In genomic region chr4:2868840-2869487, GRCh38 we compare ENCODE assay signal across 11 cellular contexts. TPM values are rescaled to one million over a fixed set of nuclear protein-coding genes. Genes with fewer than 3 reads are reported as not detected.
DNase-seq lines count a peak whose midpoint lies in the region; ATAC-seq, FAIRE-seq and TF ChIP-seq lines count a peak whose summit lies in the region.
"Had no signal": no experiment of that assay in that cellular context is flagged by ENCODE, and none has a peak within 500 bp of the region (broad histone marks: within the 10 kb centered on the region; RNA-seq: fewer than 3 reads in every experiment).

No MANE protein-coding gene starts in this region.

- intact Hi-C loops in kidney (cut with DNase I), result no loop called here

- peak overlapping the region; percentile 56 for H3K9ac ChIP-seq in GM23248
- peak overlapping the region; percentile 14 for H3K9ac ChIP-seq in astrocyte (ENCODE audit: low read length)
- peak overlapping the region; percentile 43 to 68 for H3K9ac ChIP-seq in kidney (ENCODE audit: low read length in 2 of 2)
- peak overlapping the region; percentile 34 to 72 (median 60) for H3K9ac ChIP-seq in skeletal muscle tissue (ENCODE audit: low read depth in 1 of 3, low read length in 3 of 3)

- DNase-seq in GM23248, result peak; percentile 27
- no peak for DNase-seq in astrocyte (ENCODE audit: low read depth)
- DNase-seq in kidney, result no peak
- DNase-seq in kidney glomerular epithelial cell (lab: John Stamatoyannopoulos, UW), result no peak
- no peak for DNase-seq in NCI-H2029 (lab: John Stamatoyannopoulos, UW)
- DNase-seq: activated gamma-delta T cell treated with Interleukin-2 at 50 U/mL for 16 hours, NCI-H1105 treated with DMSO at 0.1 percent for 48 hours, PC-3 had no signal

- peaks cover 3% of the 10 kb centered on the region for H3K36me3 Mint-ChIP-seq in astrocyte (ENCODE audit: low read depth, unreplicated experiment)

- H3K27ac ChIP-seq in GM23248, result peak overlapping the region; percentile 46
- H3K27ac ChIP-seq in astrocyte (ENCODE audit: low read depth, low read length), result no peak overlapping the region
- peak overlapping the region; percentile 81 to 83 for H3K27ac ChIP-seq in kidney (ENCODE audit: low read depth in 2 of 2, low read length in 2 of 2)
- peak overlapping the region; percentile 67 for H3K27ac ChIP-seq in skeletal muscle tissue (ENCODE audit: low read depth, low read length)

- no peaks in the 10 kb centered on the region for H3K36me3 ChIP-seq in GM23248 (ENCODE audit: low read depth)
- H3K36me3 ChIP-seq in astrocyte (ENCODE audit: insufficient read depth, low read length), result no peaks in the 10 kb centered on the region
- no peaks in the 10 kb centered on the region for H3K36me3 ChIP-seq in kidney (ENCODE audit: control insufficient read depth in 1 of 2, insufficient read depth in 2 of 2, low read length in 2 of 2)
- H3K36me3 ChIP-seq in skeletal muscle tissue (ENCODE audit: control insufficient read depth in 3 of 3, insufficient read depth in 3 of 3, low read length in 3 of 3), result no peaks in the 10 kb centered on the region

- H3K27ac Mint-ChIP-seq in astrocyte (ENCODE audit: unreplicated experiment), result peak overlapping the region; percentile 34

- H3K79me2 ChIP-seq in GM23248 (ENCODE audit: insufficient read depth) (peaks cover 100% of the 10 kb centered on the region), astrocyte (ENCODE audit: insufficient read depth, low read length) (peaks cover 98% of the 10 kb centered on the region)

- no peak for ATAC-seq in HG02759 (IDR thresholded peaks at IDR 0.05; ENCODE audit: unreplicated experiment)
- no peak for ATAC-seq in HG03108 (IDR thresholded peaks at IDR 0.05; ENCODE audit: unreplicated experiment)
- ATAC-seq: PC-3 had no signal

- H3K4me3 ChIP-seq in GM23248 (peak overlapping the region; percentile 66), astrocyte (ENCODE audit: insufficient read depth, low read depth, low read length) (no peak overlapping the region), kidney (ENCODE audit: low read length in 2 of 2) (peak overlapping the region; percentile 63 to 71), skeletal muscle tissue (ENCODE audit: low read length in 3 of 3) (peak overlapping the region; percentile 10 to 67 (median 55))

- peak overlapping the region; percentile 79 for H3K4me2 ChIP-seq in GM23248 (ENCODE audit: unreplicated experiment)
- peak overlapping the region; percentile 75 for H3K4me2 ChIP-seq in astrocyte (ENCODE audit: low read length)

- FAIRE-seq in astrocyte (lab: Jason Lieb, UNC) (no peak), kidney (lab: Jason Lieb, UNC) (no peak)

- peaks cover 42% of the 10 kb centered on the region for H4K20me1 ChIP-seq in GM23248 (ENCODE audit: insufficient read depth)
- H4K20me1 ChIP-seq in astrocyte (ENCODE audit: insufficient read depth, low read length), result peaks cover 93% of the 10 kb centered on the region

- H3K4me3 Mint-ChIP-seq in astrocyte (ENCODE audit: unreplicated experiment), result no peak overlapping the region

- H3K4me1 Mint-ChIP-seq in astrocyte (ENCODE audit: low read depth, unreplicated experiment), result peaks cover 46% of the 10 kb centered on the region

- no peaks in the 10 kb centered on the region for H3K9me3 Mint-ChIP-seq in astrocyte (ENCODE audit: unreplicated experiment)

- H3K4me1 ChIP-seq in GM23248 (ENCODE audit: insufficient read depth) (peaks cover 31% of the 10 kb centered on the region), astrocyte (ENCODE audit: insufficient read depth, low read length) (peaks cover 28% of the 10 kb centered on the region), kidney (ENCODE audit: control insufficient read depth in 1 of 2, insufficient read depth in 1 of 2, low read depth in 1 of 2, low read length in 2 of 2) (peaks cover 32 to 49% of the 10 kb centered on the region in 2 donors), skeletal muscle tissue (ENCODE audit: control insufficient read depth in 3 of 3, insufficient read depth in 3 of 3, low read length in 3 of 3) (peaks cover 61 to 76% (median 66%) of the 10 kb centered on the region in 3 donors)

- H3F3A ChIP-seq in GM23248 (ENCODE audit: insufficient read depth), result peaks cover 5% of the 10 kb centered on the region; the same call in 1 of the 2 replicates

- H3K27me3 ChIP-seq in GM23248 (replicated peaks; ENCODE audit: insufficient read depth) (no peaks in the 10 kb centered on the region), astrocyte (ENCODE audit: insufficient read depth, low read length) (no peaks in the 10 kb centered on the region), skeletal muscle tissue (ENCODE audit: control insufficient read depth in 3 of 3, insufficient read depth in 3 of 3, low read length in 3 of 3) (no peaks in the 10 kb centered on the region)

- H3K9me2 ChIP-seq in GM23248 (ENCODE audit: insufficient read depth), result no peaks in the 10 kb centered on the region

- H2AFZ ChIP-seq in GM23248 (no peak overlapping the region), astrocyte (ENCODE audit: low read depth, low read length) (no peak overlapping the region)

- H3K9me3 ChIP-seq in GM23248 (ENCODE audit: low read depth) (no peaks in the 10 kb centered on the region), astrocyte (ENCODE audit: insufficient read depth, low read depth, low read length) (no peaks in the 10 kb centered on the region), kidney (ENCODE audit: control insufficient read depth in 1 of 2, low read length in 2 of 2) (no peaks in the 10 kb centered on the region), skeletal muscle tissue (ENCODE audit: control insufficient read depth in 3 of 3, low read length in 3 of 3) (no peaks in the 10 kb centered on the region)

- in situ Hi-C loops in GM23248 (cut with MboI), result no loop called here

- 67 to 72% methylated on average over 14 of the region's 14 CpGs for WGBS in GM23248 (ENCODE audit: low coverage in 1 of 2, low lambda C conversion rate in 2 of 2, missing lambda C conversion rate in 2 of 2), 2 experiments

- TF ChIP-seq CTCF in astrocyte (IDR thresholded peaks at IDR 0.05; ENCODE audit: insufficient read depth, low read depth, low read length) (no peak), kidney (IDR thresholded peaks at IDR 0.05; ENCODE audit: borderline replicate concordance, extremely low read depth, insufficient read depth) (no peak)

- H3K27me3 Mint-ChIP-seq in astrocyte (ENCODE audit: low read depth, unreplicated experiment), result no peaks in the 10 kb centered on the region

RNA-seq across cellular contexts. Expression of gene ADD1, which starts 25.3 kb away (rescaled TPM):
- total RNA-seq in GM23248 (2014; rRNA removed; shearing (Covaris generic)), result 188 and 219 TPM in 2 replicates
- polyA plus RNA-seq in GM23248 (2016; fragmentation: Nextera tagmentation; extraction: Ambion mirVana) (175 and 181 TPM in 2 replicates), kidney (ENCODE audit: insufficient read depth, low read depth, low replicate concordance) (232 TPM)
- total RNA-seq in astrocyte (258 and 280 TPM in 2 replicates), kidney (313 TPM), skeletal muscle tissue (155 TPM)
